In genomic region chr2:207828361-207829057, GRCh38 we compare ENCODE assay signal across 1 cellular context.
TF ChIP-seq lines count a peak whose summit lies in the region.

No MANE protein-coding gene starts in this region.

TF ChIP-seq in HepG2, 621 proteins besides CTCF, POLR2A, EP300 and RAD21 (continued from another document):
- TF ChIP-seq ARID4A (CRISPR knock-in tag; IDR thresholded peaks at IDR 0.05; ENCODE audit: borderline replicate concordance) (peak; percentile 46; the same call in 1 of the 2 replicates), MTA1 (CRISPR knock-in tag; IDR thresholded peaks at IDR 0.05; ENCODE audit: borderline replicate concordance) (no peak), MZF1 (CRISPR knock-in tag; IDR thresholded peaks at IDR 0.05; ENCODE audit: borderline replicate concordance) (0 out of 2 replicates have a peak, but pooled peaks have one; percentile 57), RFX5 (IDR thresholded peaks at IDR 0.05; ENCODE audit: low read depth, low read length) (0 out of 2 replicates have a peak, but pooled peaks have one; percentile 17), ZNF670 (CRISPR knock-in tag; IDR thresholded peaks at IDR 0.05; ENCODE audit: borderline replicate concordance) (peak; percentile 27; the same call in 1 of the 2 replicates), ZNF546 (CRISPR knock-in tag; conservative IDR thresholded peaks at IDR 0.05) (no peak), NFE2L1 (CRISPR knock-in tag; IDR thresholded peaks at IDR 0.05; ENCODE audit: borderline replicate concordance) (no peak), NFE2 (CRISPR knock-in tag; IDR thresholded peaks at IDR 0.05) (0 out of 2 replicates have a peak, but pooled peaks have one; percentile 29), GRHL1 (CRISPR knock-in tag; conservative IDR thresholded peaks at IDR 0.05) (no peak), FOXO4 (CRISPR knock-in tag; conservative IDR thresholded peaks at IDR 0.05) (no peak), ZNF737 (CRISPR knock-in tag; IDR thresholded peaks at IDR 0.05; ENCODE audit: borderline replicate concordance) (no peak), PAWR (CRISPR knock-in tag; IDR thresholded peaks at IDR 0.05; ENCODE audit: borderline replicate concordance) (no peak), RCOR2 (CRISPR knock-in tag; IDR thresholded peaks at IDR 0.05) (peak; percentile 81; the same call in 1 of the 2 replicates), GMEB1 (CRISPR knock-in tag; IDR thresholded peaks at IDR 0.05; ENCODE audit: borderline replicate concordance) (no peak), TERF1 (CRISPR knock-in tag; IDR thresholded peaks at IDR 0.05) (no peak), MIXL1 (CRISPR knock-in tag; IDR thresholded peaks at IDR 0.05) (peak; percentile 73)
